In genomic region chr16:23514381-23515152, GRCh38 we compare ENCODE assay signal across 15 cellular contexts. TPM values are rescaled to one million over a fixed set of nuclear protein-coding genes. Genes with fewer than 3 reads are reported as not detected.
DNase-seq lines count a peak whose midpoint lies in the region; ATAC-seq and TF ChIP-seq lines count a peak whose summit lies in the region.
"Had no signal": no experiment of that assay in that cellular context is flagged by ENCODE, and none has a peak within 500 bp of the region (broad histone marks: within the 10 kb centered on the region; RNA-seq: fewer than 3 reads in every experiment).

No MANE protein-coding gene starts in this region.

- peak in 1 of 2 donors; percentile 39 for ATAC-seq in natural killer cell treated with Interleukin-12 subunit alpha and Interleukin-12 subunit beta and Interleukin-15 and Interleukin-18, amount 100 ng/mL, for 72 hours
- ATAC-seq in natural killer cell = no peak
- ATAC-seq in stimulated activated naive CD8-positive, alpha-beta T cell treated with anti-CD3 and anti-CD28 coated beads, Interleukin-15, Interleukin-2, amounts not matched to agents 100 U/mL and 50 U/mL, for 24 hours = peak; percentile 60
- ATAC-seq in left colon = no peak
- ATAC-seq in HG02678 (IDR thresholded peaks at IDR 0.05; ENCODE audit: unreplicated experiment) = no peak
- ATAC-seq: body of pancreas had no signal

- peak overlapping the region in 1 of 2 donors; percentile 1 for H3K27ac Mint-ChIP-seq in natural killer cell treated with Interleukin-12 subunit alpha and Interleukin-12 subunit beta and Interleukin-15 and Interleukin-18, amount 100 ng/mL, for 72 hours
- H3K27ac Mint-ChIP-seq in natural killer cell = peak overlapping the region in 1 of 2 donors; percentile 56
- peak overlapping the region; percentile 50 for H3K27ac Mint-ChIP-seq in activated naive CD4-positive, alpha-beta T cell treated with anti-CD3 and anti-CD28 coated beads, Interleukin-2, amount 10 ng/mL, durations not matched to agents 7 days and 5 days

- H3K9me3 Mint-ChIP-seq in natural killer cell treated with Interleukin-12 subunit alpha and Interleukin-12 subunit beta and Interleukin-15 and Interleukin-18, amount 100 ng/mL, for 72 hours = no peaks in the 10 kb centered on the region
- H3K9me3 Mint-ChIP-seq in natural killer cell = no peaks in the 10 kb centered on the region
- no peaks in the 10 kb centered on the region for H3K9me3 Mint-ChIP-seq in activated naive CD4-positive, alpha-beta T cell treated with anti-CD3 and anti-CD28 coated beads, Interleukin-2, amount 10 ng/mL, durations not matched to agents 7 days and 5 days

- peak overlapping the region; percentile 26 for H3K4me3 Mint-ChIP-seq in natural killer cell treated with Interleukin-12 subunit alpha and Interleukin-12 subunit beta and Interleukin-15 and Interleukin-18, amount 100 ng/mL, for 72 hours
- H3K4me3 Mint-ChIP-seq in natural killer cell = no peak overlapping the region
- peak overlapping the region; percentile 9 for H3K4me3 Mint-ChIP-seq in activated naive CD4-positive, alpha-beta T cell treated with anti-CD3 and anti-CD28 coated beads, Interleukin-2, amount 10 ng/mL, durations not matched to agents 7 days and 5 days

- CTCF ChIA-PET in activated naive CD4-positive, alpha-beta T cell treated with anti-CD3 and anti-CD28 coated beads, Interleukin-2, amount 10 ng/mL, durations not matched to agents 7 days and 5 days (lab: Charles Lee) = interaction anchor here (0.7 to 1.7 kb wide), 2 partner anchors 10 to 82 kb away, joined by 3 read pairs; no protein-coding TSS in a partner anchor

- intact Hi-C loops in natural killer cell (cut with micrococcal nuclease) (no loop called here), left colon (cut with DNase I, micrococcal nuclease) (no loop called here)

- H3K27me3 Mint-ChIP-seq in natural killer cell treated with Interleukin-12 subunit alpha and Interleukin-12 subunit beta and Interleukin-15 and Interleukin-18, amount 100 ng/mL, for 72 hours = no peaks in the 10 kb centered on the region
- H3K27me3 Mint-ChIP-seq in natural killer cell (ENCODE audit: low read depth in 2 of 2) = no peaks in the 10 kb centered on the region
- H3K27me3 Mint-ChIP-seq in activated naive CD4-positive, alpha-beta T cell treated with anti-CD3 and anti-CD28 coated beads, Interleukin-2, amount 10 ng/mL, durations not matched to agents 7 days and 5 days = peaks cover 3% of the 10 kb centered on the region

- TF ChIP-seq CTCF in natural killer cell (IDR thresholded peaks at IDR 0.05) = no peak

- DNase-seq in natural killer cell treated with Interleukin-12 subunit alpha and Interleukin-12 subunit beta and Interleukin-15 and Interleukin-18, amount 100 ng/mL, for 72 hours (ENCODE audit: low spot score) = no peak
- no peak for DNase-seq in natural killer cell
- peak in 3 of 5 experiments; percentile 18 to 92 (median 65) for DNase-seq in T-helper 2 cell
- DNase-seq in activated naive CD4-positive, alpha-beta T cell treated with anti-CD3 and anti-CD28 coated beads, Interleukin-2, amount 10 ng/mL, durations not matched to agents 7 days and 5 days = peak; percentile 68
- DNase-seq in stimulated activated naive CD8-positive, alpha-beta T cell treated with anti-CD3 and anti-CD28 coated beads, Interleukin-15, Interleukin-2, amounts not matched to agents 100 U/mL and 50 U/mL, for 24 hours = peak; percentile 29
- DNase-seq in left colon = no peak
- DNase-seq in retina = no peak
- DNase-seq: body of pancreas, DMS79, mesendoderm, NCI-H1417, NCI-H345, occipital lobe, upper lobe of left lung had no signal

- no peaks in the 10 kb centered on the region for H3K36me3 Mint-ChIP-seq in natural killer cell treated with Interleukin-12 subunit alpha and Interleukin-12 subunit beta and Interleukin-15 and Interleukin-18, amount 100 ng/mL, for 72 hours
- no peaks in the 10 kb centered on the region for H3K36me3 Mint-ChIP-seq in natural killer cell
- peaks cover 9% of the 10 kb centered on the region for H3K36me3 Mint-ChIP-seq in activated naive CD4-positive, alpha-beta T cell treated with anti-CD3 and anti-CD28 coated beads, Interleukin-2, amount 10 ng/mL, durations not matched to agents 7 days and 5 days

- H3K4me1 Mint-ChIP-seq in natural killer cell treated with Interleukin-12 subunit alpha and Interleukin-12 subunit beta and Interleukin-15 and Interleukin-18, amount 100 ng/mL, for 72 hours (ENCODE audit: low read depth in 2 of 2) = peaks cover 15 to 28% of the 10 kb centered on the region in 2 donors
- H3K4me1 Mint-ChIP-seq in natural killer cell = peaks cover 12 to 16% of the 10 kb centered on the region in 2 donors
- peaks cover 60% of the 10 kb centered on the region for H3K4me1 Mint-ChIP-seq in activated naive CD4-positive, alpha-beta T cell treated with anti-CD3 and anti-CD28 coated beads, Interleukin-2, amount 10 ng/mL, durations not matched to agents 7 days and 5 days

RNA-seq across cellular contexts. Expression of gene GGA2, which starts 4.3 kb away (rescaled TPM):
- total RNA-seq in natural killer cell treated with Interleukin-12 subunit alpha and Interleukin-12 subunit beta and Interleukin-15 and Interleukin-18, amount 100 ng/mL, for 72 hours = 10 to 100 TPM; 61.0 to 97.3 TPM
- total RNA-seq in natural killer cell (100 to 1,000 TPM; 129 to 134 (median 131) TPM), left colon (10 to 100 TPM; 42.6 to 45.3 TPM)

RNA-seq across cellular contexts. Expression of gene EARS2, which starts 42.6 kb away (rescaled TPM):
- total RNA-seq in natural killer cell treated with Interleukin-12 subunit alpha and Interleukin-12 subunit beta and Interleukin-15 and Interleukin-18, amount 100 ng/mL, for 72 hours = 10 to 100 TPM; 19.2 to 34.9 TPM
- total RNA-seq in natural killer cell = 10 to 100 TPM; 12.1 to 14.2 (median 12.4) TPM
- 10 to 100 TPM; 15.4 to 17.2 TPM for total RNA-seq in left colon

RNA-seq across cellular contexts. Expression of gene UBFD1, which starts 43.0 kb away (rescaled TPM):
- total RNA-seq in natural killer cell treated with Interleukin-12 subunit alpha and Interleukin-12 subunit beta and Interleukin-15 and Interleukin-18, amount 100 ng/mL, for 72 hours = 10 to 100 TPM; 53.8 to 87.1 TPM
- total RNA-seq in natural killer cell (10 to 100 TPM; 51.4 to 65.8 (median 63.6) TPM), left colon (10 to 100 TPM; 26.5 to 27.7 TPM)

Comparison
In these comparisons a context has a peak if more than half of its experiments do, and no peak if none do; other contexts are left out.
1. DNase-seq: peak in T-helper 2 cell (3 of 5), activated naive CD4-positive, alpha-beta T cell treated with anti-CD3 and anti-CD28 coated beads, Interleukin-2, amount 10 ng/mL, durations not matched to agents 7 days and 5 days (single experiment) and stimulated activated naive CD8-positive, alpha-beta T cell treated with anti-CD3 and anti-CD28 coated beads, Interleukin-15, Interleukin-2, amounts not matched to agents 100 U/mL and 50 U/mL, for 24 hours (single experiment); none in natural killer cell treated with Interleukin-12 subunit alpha and Interleukin-12 subunit beta and Interleukin-15 and Interleukin-18, amount 100 ng/mL, for 72 hours (single experiment), natural killer cell (single experiment), left colon (0 of 2) and retina (single experiment).